1 cellular context compared by ENCODE assay signal in the genomic region with DNA sequence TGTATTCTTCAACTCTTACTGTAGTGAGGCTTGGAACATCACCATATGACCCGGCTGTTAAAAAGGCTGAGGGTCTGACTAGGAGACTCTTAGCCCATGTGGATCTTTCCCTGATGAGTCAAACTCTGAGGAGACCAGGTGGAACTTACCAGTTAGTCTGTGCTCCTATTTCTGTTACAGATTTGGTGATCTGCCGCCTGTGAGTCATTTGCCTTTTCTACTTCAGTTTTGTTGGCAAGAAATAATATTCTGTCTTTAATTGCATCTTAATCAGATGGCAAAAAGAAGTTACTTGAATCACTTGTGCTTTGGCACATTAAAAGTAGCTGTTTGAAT.
TF ChIP-seq lines count a peak whose summit lies in the region.

No MANE protein-coding gene starts in this region.

TF ChIP-seq in H1, 55 proteins besides CTCF, POLR2A, EP300 and RAD21 (continued from another document):
- TF ChIP-seq RBBP5 (IDR thresholded peaks at IDR 0.05; ENCODE audit: borderline replicate concordance, low read depth, low read length): no peak
- TF ChIP-seq ZNF274 (IDR thresholded peaks at IDR 0.05; ENCODE audit: borderline replicate concordance, extremely low read depth, low read length): no peak
